ENCODE assay signal across 13 cellular contexts in genomic region chr6:2861822-2862164, GRCh38. TPM values are rescaled to one million over a fixed set of nuclear protein-coding genes. Genes with fewer than 3 reads are reported as not detected.
A peak's percentile ranks its signal among the peaks of the same experiment; 100 is the strongest.
DNase-seq lines count a peak whose midpoint lies in the region; ATAC-seq and TF ChIP-seq lines count a peak whose summit lies in the region.
"Had no signal": no experiment of that assay in that cellular context is flagged by ENCODE, and none has a peak within 500 bp of the region (broad histone marks: within the 10 kb centered on the region; RNA-seq: fewer than 3 reads in every experiment).

No MANE protein-coding gene starts in this region.

- no peak overlapping the region for H3K4me3 Mint-ChIP-seq in activated naive CD4-positive, alpha-beta T cell treated with anti-CD3 and anti-CD28 coated beads, Interleukin-2, amount 10 ng/mL, durations not matched to agents 7 days and 5 days
- peak overlapping the region; percentile 72 for H3K4me3 Mint-ChIP-seq in central memory CD8-positive, alpha-beta T cell

- H3K27ac ChIP-seq in upper lobe of right lung, result no peak overlapping the region
- no peak overlapping the region for H3K27ac ChIP-seq in prostate gland
- H3K27ac ChIP-seq in SJCRH30, result no peak overlapping the region
- H3K27ac ChIP-seq: brain microvascular endothelial cell, thyroid gland had no signal

- no peak for DNase-seq in activated naive CD4-positive, alpha-beta T cell treated with anti-CD3 and anti-CD28 coated beads, Interleukin-2, amount 10 ng/mL, durations not matched to agents 7 days and 5 days
- DNase-seq in activated naive CD4-positive, alpha-beta T cell treated with anti-CD3 and anti-CD28 coated beads, Interleukin-2, amount 50 U/mL, for 16 hours, result no peak
- DNase-seq in central memory CD8-positive, alpha-beta T cell (ENCODE audit: low spot score in 2 of 2), result no peak
- DNase-seq in upper lobe of right lung (no peak), erythroblast (lab: John Stamatoyannopoulos, UW) (no peak), prostate gland (ENCODE audit: low spot score) (no peak), SJCRH30 (no peak)
- DNase-seq: activated effector memory CD4-positive, alpha-beta T cell treated with Interleukin-2 at 50 U/mL for 16 hours; brain microvascular endothelial cell; mucosa of descending colon; NCI-H748 treated with DMSO at 0.1 percent for 48 hours; thyroid gland had no signal

- WGBS in prostate gland, result 67% methylated on average over 1 of the region's 1 CpG

- H3K4me3 ChIP-seq in upper lobe of right lung (no peak overlapping the region), prostate gland (no peak overlapping the region), SJCRH30 (no peak overlapping the region)
- H3K4me3 ChIP-seq: mucosa of descending colon, thyroid gland had no signal

- intact Hi-C loops in upper lobe of right lung (cut with DNase I) (no loop called here), prostate gland (cut with DNase I) (no loop called here)

- no peaks in the 10 kb centered on the region for H3K27me3 Mint-ChIP-seq in activated naive CD4-positive, alpha-beta T cell treated with anti-CD3 and anti-CD28 coated beads, Interleukin-2, amount 10 ng/mL, durations not matched to agents 7 days and 5 days
- H3K27me3 Mint-ChIP-seq in central memory CD8-positive, alpha-beta T cell, result no peaks in the 10 kb centered on the region

- peaks cover 10% of the 10 kb centered on the region for H3K9me3 Mint-ChIP-seq in activated naive CD4-positive, alpha-beta T cell treated with anti-CD3 and anti-CD28 coated beads, Interleukin-2, amount 10 ng/mL, durations not matched to agents 7 days and 5 days
- peaks cover 6% of the 10 kb centered on the region for H3K9me3 Mint-ChIP-seq in central memory CD8-positive, alpha-beta T cell

- TF ChIP-seq CTCF in upper lobe of right lung (IDR thresholded peaks at IDR 0.05) (no peak), prostate gland (IDR thresholded peaks at IDR 0.05) (no peak)

- 0 out of 2 replicates have a peak, but pooled peaks have one; percentile 43 for TF ChIP-seq POLR2A in Raji (IDR thresholded peaks at IDR 0.05; ENCODE audit: insufficient read depth, low read depth, low read length)
- TF ChIP-seq POLR2A in erythroblast (IDR thresholded peaks at IDR 0.05; ENCODE audit: low read length), result no peak
- TF ChIP-seq POLR2A in prostate gland (IDR thresholded peaks at IDR 0.05), result no peak

- ATAC-seq in central memory CD8-positive, alpha-beta T cell (replicated peaks; ENCODE audit: extremely low read depth, poor library complexity, severe bottlenecking), result no peak
- ATAC-seq in upper lobe of right lung, result peak; percentile 45
- ATAC-seq: mucosa of descending colon had no signal

- no peaks in the 10 kb centered on the region for H3K9me3 ChIP-seq in upper lobe of right lung
- no peaks in the 10 kb centered on the region for H3K9me3 ChIP-seq in prostate gland
- no peaks in the 10 kb centered on the region for H3K9me3 ChIP-seq in SJCRH30 (replicated peaks)
- H3K9me3 ChIP-seq: mucosa of descending colon, thyroid gland had no signal

- CTCF ChIA-PET in activated naive CD4-positive, alpha-beta T cell treated with anti-CD3 and anti-CD28 coated beads, Interleukin-2, amount 10 ng/mL, durations not matched to agents 7 days and 5 days (lab: Charles Lee), result interaction anchor here (1.2 to 2.7 kb wide), 4 partner anchors 10 to 16 kb away, joined by 3 to 11 read pairs (median 4); no protein-coding TSS in a partner anchor

- no peaks in the 10 kb centered on the region for H3K36me3 ChIP-seq in upper lobe of right lung
- H3K36me3 ChIP-seq in prostate gland, result no peaks in the 10 kb centered on the region
- H3K36me3 ChIP-seq in SJCRH30, result no peaks in the 10 kb centered on the region
- H3K36me3 ChIP-seq: brain microvascular endothelial cell, thyroid gland had no signal

- H3K27me3 ChIP-seq in upper lobe of right lung, result no peaks in the 10 kb centered on the region
- no peaks in the 10 kb centered on the region for H3K27me3 ChIP-seq in prostate gland (replicated peaks; ENCODE audit: insufficient read depth)
- H3K27me3 ChIP-seq in SJCRH30, result no peaks in the 10 kb centered on the region
- H3K27me3 ChIP-seq: brain microvascular endothelial cell, thyroid gland had no signal

- peak overlapping the region; percentile 91 for H3K27ac Mint-ChIP-seq in activated naive CD4-positive, alpha-beta T cell treated with anti-CD3 and anti-CD28 coated beads, Interleukin-2, amount 10 ng/mL, durations not matched to agents 7 days and 5 days
- peak overlapping the region; percentile 97 for H3K27ac Mint-ChIP-seq in central memory CD8-positive, alpha-beta T cell (ENCODE audit: low read depth)

- peaks cover 41% of the 10 kb centered on the region for H3K36me3 Mint-ChIP-seq in activated naive CD4-positive, alpha-beta T cell treated with anti-CD3 and anti-CD28 coated beads, Interleukin-2, amount 10 ng/mL, durations not matched to agents 7 days and 5 days
- H3K36me3 Mint-ChIP-seq in central memory CD8-positive, alpha-beta T cell (ENCODE audit: insufficient read depth), result peaks cover 20% of the 10 kb centered on the region

- peaks cover 81% of the 10 kb centered on the region for H3K4me1 Mint-ChIP-seq in activated naive CD4-positive, alpha-beta T cell treated with anti-CD3 and anti-CD28 coated beads, Interleukin-2, amount 10 ng/mL, durations not matched to agents 7 days and 5 days
- peaks cover 62% of the 10 kb centered on the region for H3K4me1 Mint-ChIP-seq in central memory CD8-positive, alpha-beta T cell

- H3K4me1 ChIP-seq in upper lobe of right lung (peaks cover 38% of the 10 kb centered on the region), prostate gland (replicated peaks) (no peaks in the 10 kb centered on the region), SJCRH30 (peaks cover 27% of the 10 kb centered on the region)

RNA-seq across cellular contexts. Expression of gene SERPINB1, which starts 20.1 kb away (rescaled TPM):
- total RNA-seq in upper lobe of right lung (101 TPM), prostate gland (10 to 100 TPM; 27.5 to 31.1 TPM)
- 2.3 TPM in 2 replicates for total RNA-seq in SJCRH30 (2014; rRNA removed; shearing (Covaris generic))

RNA-seq across cellular contexts. Expression of gene SERPINB9, which starts 41.3 kb away (rescaled TPM):
- 12.4 TPM for total RNA-seq in upper lobe of right lung
- 10 to 100 TPM in 1 of 2 donors, 1 to 10 TPM in 1; 3.3 to 50.3 TPM for total RNA-seq in prostate gland
- 0.81 and 0.89 TPM in 2 replicates for total RNA-seq in SJCRH30 (2014; rRNA removed; shearing (Covaris generic))
